16 cellular contexts compared by ENCODE assay signal in genomic region chr22:39718921-39719320, GRCh38.
DNase-seq lines count a peak whose midpoint lies in the region; ATAC-seq and TF ChIP-seq lines count a peak whose summit lies in the region.
"Had no signal": no experiment of that assay in that cellular context is flagged by ENCODE, and none has a peak within 500 bp of the region (broad histone marks: within the 10 kb centered on the region; RNA-seq: fewer than 3 reads in every experiment).

No MANE protein-coding gene starts in this region.

- CTCF ChIA-PET in RWPE1 (lab: Yijun Ruan, JAX): interaction anchor here (0.5 kb wide), 1 partner anchor 134 kb away, joined by 3 read pairs; no protein-coding TSS in a partner anchor

- H3K27me3 ChIP-seq in neural progenitor cell (no peaks in the 10 kb centered on the region), colonic mucosa (no peaks in the 10 kb centered on the region), esophagus squamous epithelium (peaks cover 0 to 7% (median 0%) of the 10 kb centered on the region in 4 donors)

- peaks cover 0 to 8% of the 10 kb centered on the region in 2 donors for H3K36me3 Mint-ChIP-seq in activated naive CD4-positive, alpha-beta T cell treated with anti-CD3 and anti-CD28 coated beads, Interleukin-2, amount 50 U/mL, for 72 hours
- H3K36me3 Mint-ChIP-seq in neural progenitor cell: no peaks in the 10 kb centered on the region
- H3K36me3 Mint-ChIP-seq in stimulated activated effector memory CD8-positive, alpha-beta T cell treated with anti-CD3 and anti-CD28 coated beads, Interleukin-12 subunit alpha, Interleukin-12 subunit beta, amount 100 ng/mL, for 72 hours: no peaks in the 10 kb centered on the region

- H3K27ac Mint-ChIP-seq in activated naive CD4-positive, alpha-beta T cell treated with anti-CD3 and anti-CD28 coated beads, Interleukin-2, amount 50 U/mL, for 72 hours: peak overlapping the region; percentile 4 to 50
- H3K27ac Mint-ChIP-seq in neural progenitor cell: peak overlapping the region; percentile 14
- H3K27ac Mint-ChIP-seq in stimulated activated effector memory CD8-positive, alpha-beta T cell treated with anti-CD3 and anti-CD28 coated beads, Interleukin-12 subunit alpha, Interleukin-12 subunit beta, amount 100 ng/mL, for 72 hours: peak overlapping the region; percentile 65
- H3K27ac Mint-ChIP-seq: B cell; CD4-positive, alpha-beta T cell; HFFc6 had no signal

- H3K9ac ChIP-seq in neural progenitor cell (no peak overlapping the region), colonic mucosa (ENCODE audit: low read depth in 2 of 2, low read length in 2 of 2) (no peak overlapping the region)

- ATAC-seq in activated naive CD4-positive, alpha-beta T cell treated with anti-CD3 and anti-CD28 coated beads, Interleukin-2, amount 50 U/mL, for 72 hours: no peak
- ATAC-seq in stimulated activated effector memory CD8-positive, alpha-beta T cell treated with anti-CD3 and anti-CD28 coated beads, Interleukin-12 subunit alpha, Interleukin-12 subunit beta, amount 100 ng/mL, for 72 hours: no peak

- peaks cover 49% of the 10 kb centered on the region for H3K4me1 Mint-ChIP-seq in neural progenitor cell
- peaks cover 26% of the 10 kb centered on the region for H3K4me1 Mint-ChIP-seq in stimulated activated effector memory CD8-positive, alpha-beta T cell treated with anti-CD3 and anti-CD28 coated beads, Interleukin-12 subunit alpha, Interleukin-12 subunit beta, amount 100 ng/mL, for 72 hours

- H3K27ac ChIP-seq in RWPE1 (peak overlapping the region; percentile 61; the same call in 1 of the 2 replicates), neural progenitor cell (no peak overlapping the region), colonic mucosa (no peak overlapping the region), esophagus squamous epithelium (peak overlapping the region in 1 of 4 donors; percentile 35)

- H4K20me1 ChIP-seq in neural progenitor cell (ENCODE audit: low read depth): no peaks in the 10 kb centered on the region

- 92 to 94% methylated on average over 4 to 8 of the region's 8 CpGs for WGBS in esophagus squamous epithelium, 2 donors

- no peak for TF ChIP-seq POLR2A in esophagus squamous epithelium (IDR thresholded peaks at IDR 0.05)

- H3K36me3 ChIP-seq in neural progenitor cell (no peaks in the 10 kb centered on the region), colonic mucosa (no peaks in the 10 kb centered on the region), esophagus squamous epithelium (no peaks in the 10 kb centered on the region)

- H3K4me3 ChIP-seq in neural progenitor cell (no peak overlapping the region), colonic mucosa (no peak overlapping the region), esophagus squamous epithelium (no peak overlapping the region)

- H2AFZ ChIP-seq in neural progenitor cell (replicated peaks): no peak overlapping the region

- peaks cover 15% of the 10 kb centered on the region for H3K4me1 ChIP-seq in neural progenitor cell
- no peaks in the 10 kb centered on the region for H3K4me1 ChIP-seq in colonic mucosa
- H3K4me1 ChIP-seq in esophagus squamous epithelium: peaks cover 5 to 35% (median 9%) of the 10 kb centered on the region in 3 donors

- no peaks in the 10 kb centered on the region for H3F3A ChIP-seq in neural progenitor cell (ENCODE audit: low read depth)

- no peak for DNase-seq in activated naive CD4-positive, alpha-beta T cell treated with anti-CD3 and anti-CD28 coated beads, Interleukin-2, amount 50 U/mL, for 72 hours (ENCODE audit: low spot score in 2 of 2)
- DNase-seq in activated naive CD4-positive, alpha-beta T cell (lab: John Stamatoyannopoulos, UW): no peak
- DNase-seq in RWPE1 (ENCODE audit: low spot score): no peak
- DNase-seq in neural progenitor cell (ENCODE audit: low spot score): no peak
- no peak for DNase-seq in stimulated activated effector memory CD8-positive, alpha-beta T cell treated with anti-CD3 and anti-CD28 coated beads, Interleukin-12 subunit alpha, Interleukin-12 subunit beta, amount 100 ng/mL, for 72 hours (ENCODE audit: low spot score in 2 of 2)
- no peak for DNase-seq in colonic mucosa
- no peak for DNase-seq in activated CD8-positive, alpha-beta memory T cell treated with anti-CD3 and anti-CD28 coated beads for 24 hours
- no peak for DNase-seq in esophagus squamous epithelium (lab: John Stamatoyannopoulos, UW)
- DNase-seq: C1 segment of cervical spinal cord; Calu3; CD4-positive, alpha-beta T cell; DMS79 treated with DMSO at 0.1 percent for 48 hours; EL; HCEC 1CT; HFFc6 had no signal

- TF ChIP-seq CTCF in RWPE1 (conservative IDR thresholded peaks at IDR 0.05; ENCODE audit: low read depth): no peak
- no peak for TF ChIP-seq CTCF in neural progenitor cell (IDR thresholded peaks at IDR 0.05)
- no peak for TF ChIP-seq CTCF in colonic mucosa (IDR thresholded peaks at IDR 0.05)
- TF ChIP-seq CTCF in esophagus squamous epithelium (IDR thresholded peaks at IDR 0.05): no peak

- peaks cover 9% of the 10 kb centered on the region for H3K27me3 Mint-ChIP-seq in neural progenitor cell (ENCODE audit: insufficient read depth, low read depth)
- H3K27me3 Mint-ChIP-seq: CD4-positive, alpha-beta T cell had no signal

- H3K9me3 Mint-ChIP-seq in activated naive CD4-positive, alpha-beta T cell treated with anti-CD3 and anti-CD28 coated beads, Interleukin-2, amount 50 U/mL, for 72 hours: peaks cover 0 to 8% of the 10 kb centered on the region in 2 donors
- no peaks in the 10 kb centered on the region for H3K9me3 Mint-ChIP-seq in neural progenitor cell
- no peaks in the 10 kb centered on the region for H3K9me3 Mint-ChIP-seq in stimulated activated effector memory CD8-positive, alpha-beta T cell treated with anti-CD3 and anti-CD28 coated beads, Interleukin-12 subunit alpha, Interleukin-12 subunit beta, amount 100 ng/mL, for 72 hours
- H3K9me3 Mint-ChIP-seq: CD4-positive, alpha-beta T cell; HFFc6 had no signal

- intact Hi-C loops in colonic mucosa (cut with DNase I): no loop called here
- intact Hi-C loops in esophagus squamous epithelium (cut with DNase I): no loop called here

- no peaks in the 10 kb centered on the region for H3K9me3 ChIP-seq in neural progenitor cell (ENCODE audit: low read depth)
- no peaks in the 10 kb centered on the region for H3K9me3 ChIP-seq in colonic mucosa
- H3K9me3 ChIP-seq in esophagus squamous epithelium: no peaks in the 10 kb centered on the region

- POLR2A ChIA-PET in RWPE1 (lab: Yijun Ruan, JAX; ENCODE audit: low non-redundant PET): no interaction called here

- no peak overlapping the region for H3K4me2 ChIP-seq in neural progenitor cell

- no peaks in the 10 kb centered on the region for H3K79me2 ChIP-seq in neural progenitor cell (ENCODE audit: low read depth)

- H3K4me3 Mint-ChIP-seq in neural progenitor cell: no peak overlapping the region
- no peak overlapping the region for H3K4me3 Mint-ChIP-seq in stimulated activated effector memory CD8-positive, alpha-beta T cell treated with anti-CD3 and anti-CD28 coated beads, Interleukin-12 subunit alpha, Interleukin-12 subunit beta, amount 100 ng/mL, for 72 hours
- H3K4me3 Mint-ChIP-seq: B cell; CD4-positive, alpha-beta T cell had no signal

Comparison
In these comparisons a context has a peak if more than half of its experiments do, and no peak if none do; other contexts are left out.
1. H3K27ac Mint-ChIP-seq: peak in every context shown above with its lines; median percentile 65 in stimulated activated effector memory CD8-positive, alpha-beta T cell treated with anti-CD3 and anti-CD28 coated beads, Interleukin-12 subunit alpha, Interleukin-12 subunit beta, amount 100 ng/mL, for 72 hours; 27 in activated naive CD4-positive, alpha-beta T cell treated with anti-CD3 and anti-CD28 coated beads, Interleukin-2, amount 50 U/mL, for 72 hours; 14 in neural progenitor cell.